In genomic region chr17:28467456-28468025, GRCh38 we compare ENCODE assay signal across 17 cellular contexts. TPM values are rescaled to one million over a fixed set of nuclear protein-coding genes. Genes with fewer than 3 reads are reported as not detected.
DNase-seq lines count a peak whose midpoint lies in the region; TF ChIP-seq lines count a peak whose summit lies in the region.
"Had no signal": no experiment of that assay in that cellular context is flagged by ENCODE, and none has a peak within 500 bp of the region (broad histone marks: within the 10 kb centered on the region; RNA-seq: fewer than 3 reads in every experiment).

No MANE protein-coding gene starts in this region.

- no peak overlapping the region for H3K9ac ChIP-seq in GM23248

- no peak overlapping the region for H3K4me3 ChIP-seq in AG04449 (ENCODE audit: low read depth, low read length)
- H3K4me3 ChIP-seq in GM23248: no peak overlapping the region
- no peak overlapping the region for H3K4me3 ChIP-seq in SJSA1
- no peak overlapping the region for H3K4me3 ChIP-seq in fibroblast of mammary gland (ENCODE audit: control insufficient read depth, low read depth, low read length)
- H3K4me3 ChIP-seq: coronary artery, gastrocnemius medialis had no signal

- no peaks in the 10 kb centered on the region for H3K79me2 ChIP-seq in GM23248 (ENCODE audit: insufficient read depth)

- no peak overlapping the region for H3K4me2 ChIP-seq in GM23248 (ENCODE audit: unreplicated experiment)

- no peak overlapping the region for H3K27ac ChIP-seq in GM23248
- no peak overlapping the region for H3K27ac ChIP-seq in SJSA1
- H3K27ac ChIP-seq: coronary artery, gastrocnemius medialis, neutrophil had no signal

- H3K4me1 ChIP-seq in GM23248 (ENCODE audit: insufficient read depth) (peaks cover 12% of the 10 kb centered on the region), SJSA1 (replicated peaks) (no peaks in the 10 kb centered on the region)
- H3K4me1 ChIP-seq: BE2C, gastrocnemius medialis had no signal

- H3K27me3 ChIP-seq in GM23248 (replicated peaks; ENCODE audit: insufficient read depth): peaks cover 40% of the 10 kb centered on the region
- peaks cover 31% of the 10 kb centered on the region for H3K27me3 ChIP-seq in SJSA1 (replicated peaks)
- H3K27me3 ChIP-seq: BE2C, neutrophil had no signal

- peak; percentile 40 for DNase-seq in AG04449 (ENCODE audit: low read depth, low spot score)
- DNase-seq in GM23248: peak; percentile 79
- peak; percentile 9 to 22 for DNase-seq in SJSA1 (ENCODE audit: low read depth in 1 of 2, low spot score in 2 of 2)
- peak; percentile 74 for DNase-seq in fibroblast of mammary gland (ENCODE audit: low read depth)
- no peak for DNase-seq in G401 (ENCODE audit: low spot score)
- no peak for DNase-seq in stimulated activated naive CD4-positive, alpha-beta T cell (lab: John Stamatoyannopoulos, UW)
- DNase-seq in HuH-7 (ENCODE audit: low spot score): no peak
- DNase-seq in SW 1271 (lab: John Stamatoyannopoulos, UW): no peak
- DNase-seq: activated naive CD4-positive, alpha-beta T cell treated with anti-CD3 and anti-CD28 coated beads, Interleukin-2, amount 50 U/mL, for 16 hours; BE2C; gastrocnemius medialis; NCI-H2227 treated with DMSO at 0.1 percent for 48 hours; stimulated activated CD8-positive, alpha-beta memory T cell treated with anti-CD3 and anti-CD28 coated beads, Interleukin-4, amount 100 ng/mL, for 48 hours had no signal

- H3K9me3 ChIP-seq in GM23248 (ENCODE audit: low read depth): no peaks in the 10 kb centered on the region
- H3K9me3 ChIP-seq in SJSA1 (replicated peaks): no peaks in the 10 kb centered on the region
- H3K9me3 ChIP-seq: BE2C, gastrocnemius medialis, neutrophil had no signal

- POLR2A ChIA-PET in AG04449 (lab: Yijun Ruan, JAX): no interaction called here

- no peaks in the 10 kb centered on the region for H4K20me1 ChIP-seq in GM23248 (ENCODE audit: insufficient read depth)

- H3K36me3 ChIP-seq in GM23248 (ENCODE audit: low read depth) (no peaks in the 10 kb centered on the region), SJSA1 (no peaks in the 10 kb centered on the region)
- H3K36me3 ChIP-seq: BE2C, gastrocnemius medialis, neutrophil had no signal

- in situ Hi-C loops in GM23248 (cut with MboI) (no loop called here), G401 (cut with HindIII; ENCODE audit: low sequenced_read_pairs) (no loop called here)

- CTCF ChIA-PET in AG04449 (lab: Yijun Ruan, JAX): no interaction called here

- H3F3A ChIP-seq in GM23248 (ENCODE audit: insufficient read depth): peaks cover 8% of the 10 kb centered on the region; the same call in 1 of the 2 replicates

- no peak for TF ChIP-seq CTCF in AG04449 (IDR thresholded peaks at IDR 0.05; ENCODE audit: insufficient read depth, low read length, missing control alignments)
- no peak for TF ChIP-seq CTCF in fibroblast of mammary gland (conservative IDR thresholded peaks at IDR 0.05; ENCODE audit: control insufficient read depth, insufficient read depth, low read depth, low read length)

- 56 to 58% methylated on average over 17 of the region's 17 CpGs for WGBS in GM23248 (ENCODE audit: low coverage in 1 of 2, low lambda C conversion rate in 2 of 2, missing lambda C conversion rate in 2 of 2), 2 experiments

- H3K9me2 ChIP-seq in GM23248 (ENCODE audit: insufficient read depth): no peaks in the 10 kb centered on the region

- no peak overlapping the region for H2AFZ ChIP-seq in GM23248

RNA-seq across cellular contexts. Expression of gene SLC13A2, which starts 5.9 kb away (rescaled TPM):
- not detected in 2 replicates for total RNA-seq in GM23248 (2014; rRNA removed; shearing (Covaris generic))
- polyA plus RNA-seq in GM23248 (2016; fragmentation: Nextera tagmentation; extraction: Ambion mirVana): not detected in 2 replicates
- not detected in 2 replicates for total RNA-seq in SJSA1 (2014; rRNA removed; shearing (Covaris generic))
- not detected in 2 replicates for total RNA-seq in G401 (2014; rRNA removed; shearing (Covaris generic))
- total RNA-seq: activated CD8-positive, alpha-beta memory T cell treated with anti-CD3 and anti-CD28 coated beads for 36 hours had no signal

RNA-seq across cellular contexts. Expression of gene FOXN1, which starts 38.6 kb away (rescaled TPM):
- not detected in 2 replicates for total RNA-seq in GM23248 (2014; rRNA removed; shearing (Covaris generic))
- not detected in 2 replicates for polyA plus RNA-seq in GM23248 (2016; fragmentation: Nextera tagmentation; extraction: Ambion mirVana)
- total RNA-seq in SJSA1 (2014; rRNA removed; shearing (Covaris generic)): not detected in 2 replicates
- not detected in 2 replicates for total RNA-seq in G401 (2014; rRNA removed; shearing (Covaris generic))
- total RNA-seq: activated CD8-positive, alpha-beta memory T cell treated with anti-CD3 and anti-CD28 coated beads for 36 hours; gastrocnemius medialis; left lobe of liver had no signal

Comparison
In these comparisons a context has a peak if more than half of its experiments do, and no peak if none do; other contexts are left out.
1. DNase-seq: peak in AG04449 (single experiment), GM23248 (single experiment), SJSA1 (2 of 2) and fibroblast of mammary gland (single experiment); none in G401 (single experiment), stimulated activated naive CD4-positive, alpha-beta T cell (0 of 6), HuH-7 (single experiment) and SW 1271 (0 of 2).